Comparison of ENCODE assay signal across 10 cellular contexts in the genomic region with DNA sequence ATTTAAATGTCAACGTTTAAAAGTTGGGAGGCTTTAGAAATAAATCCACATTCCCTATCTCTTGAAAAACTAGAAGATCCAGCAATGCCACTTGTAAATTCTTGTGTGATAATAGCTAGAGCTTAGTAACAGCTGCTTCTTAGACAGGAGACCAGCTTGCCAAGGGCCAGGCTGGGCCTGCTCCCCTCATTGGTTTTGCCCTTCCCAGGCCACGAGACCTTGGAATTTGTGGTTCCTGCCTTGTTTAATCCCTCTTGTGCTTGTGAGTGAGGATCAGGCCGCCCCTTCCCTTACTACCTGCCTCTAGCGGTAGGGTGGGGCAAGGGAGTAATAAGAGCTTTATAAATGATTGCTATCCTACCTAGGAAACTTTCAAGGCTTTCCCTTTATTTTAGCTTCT.
DNase-seq lines count a peak whose midpoint lies in the region; ATAC-seq and TF ChIP-seq lines count a peak whose summit lies in the region.
"Had no signal": no experiment of that assay in that cellular context is flagged by ENCODE, and none has a peak within 500 bp of the region (broad histone marks: within the 10 kb centered on the region; RNA-seq: fewer than 3 reads in every experiment).

No MANE protein-coding gene starts in this region.

- intact Hi-C loops in body of pancreas (cut with DNase I) (no loop called here), stomach (cut with DNase I; ENCODE audit: low total_unique reads) (no loop called here)

- no peak for ATAC-seq in body of pancreas
- ATAC-seq: K562 had no signal

- no peak overlapping the region for H3K4me3 ChIP-seq in body of pancreas
- no peak overlapping the region for H3K4me3 ChIP-seq in stomach
- no peak overlapping the region for H3K4me3 ChIP-seq in brain microvascular endothelial cell (ENCODE audit: low read depth, low read length)
- H3K4me3 ChIP-seq: K562 had no signal

- in situ Hi-C loops in brain microvascular endothelial cell (cut with HindIII; ENCODE audit: low pct_ligation_motif_present, low sequenced_read_pairs), result no loop called here

- H3K36me3 ChIP-seq in body of pancreas (replicated peaks in 1 of 2; ENCODE audit: insufficient read depth in 1 of 2, low read depth in 2 of 2), result peaks cover 3 to 4% of the 10 kb centered on the region in 2 donors
- H3K36me3 ChIP-seq in stomach, result peaks cover 0 to 57% (median 41%) of the 10 kb centered on the region in 4 donors
- peaks cover 12% of the 10 kb centered on the region for H3K36me3 ChIP-seq in brain microvascular endothelial cell (replicated peaks)

- POLR2A ChIA-PET in GM10248 (lab: Yijun Ruan, JAX), result no interaction called here

- WGBS in body of pancreas, 2 donors, result 21 to 42% methylated on average over 4 of the region's 4 CpGs
- WGBS in stomach, 5 donors, result 25 to 50% (median 29%) methylated on average over 4 of the region's 4 CpGs

- no peak for TF ChIP-seq EP300 in stomach (IDR thresholded peaks at IDR 0.05)

- peak in 5 of 7 experiments; percentile 18 to 38 (median 34) for TF ChIP-seq CTCF in body of pancreas (IDR thresholded peaks at IDR 0.05)
- peak in 1 of 7 experiments; percentile 9 for TF ChIP-seq CTCF in stomach (IDR thresholded peaks at IDR 0.05)
- TF ChIP-seq CTCF in brain microvascular endothelial cell (IDR thresholded peaks at IDR 0.05; ENCODE audit: low read depth, low read length, missing control alignments), result no peak
- TF ChIP-seq CTCF in GM10248 (IDR thresholded peaks at IDR 0.05; ENCODE audit: control extremely low read depth, extremely low read depth, low read depth, missing control alignments), result no peak

- H3K27me3 ChIP-seq in body of pancreas (no peaks in the 10 kb centered on the region), stomach (no peaks in the 10 kb centered on the region), brain microvascular endothelial cell (replicated peaks) (no peaks in the 10 kb centered on the region)

- TF ChIP-seq POLR2A in body of pancreas (IDR thresholded peaks at IDR 0.05) (no peak), stomach (IDR thresholded peaks at IDR 0.05) (no peak)

- H3K4me1 ChIP-seq in body of pancreas (peaks cover 38% of the 10 kb centered on the region), stomach (peaks cover 18 to 70% (median 36%) of the 10 kb centered on the region in 4 donors)

- CTCF ChIA-PET in GM10248 (lab: Yijun Ruan, JAX), result interaction anchor here (0.9 to 1.4 kb wide), 3 partner anchors 16 to 31 kb away, joined by 3 to 4 read pairs (median 3); no protein-coding TSS in a partner anchor

- DNase-seq in H4 (ENCODE audit: low spot score), result peak; percentile 41
- DNase-seq in body of pancreas, result peak; percentile 34 to 60 (median 45)
- DNase-seq in islet precursor cell, result peak; percentile 93
- DNase-seq in stomach, result no peak
- DNase-seq in activated CD4-positive, alpha-beta T cell treated with anti-CD3 and anti-CD28 coated beads, Interleukin-2, amount 50 U/mL, for 1 hour, result no peak
- no peak for DNase-seq in brain microvascular endothelial cell
- DNase-seq in GM10248 (ENCODE audit: extremely low spot score), result no peak
- no peak for DNase-seq in NOMO-1 treated with dmso at 0.1 percent for 144 hours (lab: John Stamatoyannopoulos, UW; ENCODE audit: unreplicated experiment)
- DNase-seq: NCI-H510A had no signal

- H3K9me3 ChIP-seq in body of pancreas, result no peaks in the 10 kb centered on the region
- no peaks in the 10 kb centered on the region for H3K9me3 ChIP-seq in stomach

- H3K27ac ChIP-seq in body of pancreas, result peak overlapping the region in 3 of 4 donors; percentile 57 to 72 (median 69)
- peak overlapping the region; percentile 5 to 63 (median 31) for H3K27ac ChIP-seq in stomach
- no peak overlapping the region for H3K27ac ChIP-seq in brain microvascular endothelial cell

Comparison
In these comparisons a context has a peak if more than half of its experiments do, and no peak if none do; other contexts are left out.
1. DNase-seq: peak in H4 (single experiment), body of pancreas (4 of 4) and islet precursor cell (single experiment); none in stomach (single experiment), activated CD4-positive, alpha-beta T cell treated with anti-CD3 and anti-CD28 coated beads, Interleukin-2, amount 50 U/mL, for 1 hour (single experiment), brain microvascular endothelial cell (single experiment), GM10248 (single experiment) and NOMO-1 treated with dmso at 0.1 percent for 144 hours (single experiment).
2. CTCF ChIP-seq: peak in body of pancreas (5 of 7); none in brain microvascular endothelial cell (single experiment) and GM10248 (single experiment).